In genomic region chr1:241639653-241640148, GRCh38 we compare ENCODE assay signal across 8 cellular contexts. TPM values are rescaled to one million over a fixed set of nuclear protein-coding genes. Genes with fewer than 3 reads are reported as not detected.
DNase-seq lines count a peak whose midpoint lies in the region; ATAC-seq and TF ChIP-seq lines count a peak whose summit lies in the region.

No MANE protein-coding gene starts in this region.

- no peaks in the 10 kb centered on the region for H3K27me3 ChIP-seq in BE2C
- no peaks in the 10 kb centered on the region for H3K27me3 ChIP-seq in PC-9 (ENCODE audit: insufficient read depth, low read depth)
- H3K27me3 ChIP-seq in adipocyte (replicated peaks; ENCODE audit: control insufficient read depth, insufficient read depth, low read length), result no peaks in the 10 kb centered on the region

- H3K9ac ChIP-seq in adipocyte (ENCODE audit: low read length), result peak overlapping the region; percentile 93

- peak overlapping the region; percentile 84 for H2AFZ ChIP-seq in PC-9

- CTCF ChIA-PET in PC-9 (lab: Charles Lee), result no interaction called here

- no peaks in the 10 kb centered on the region for H3K9me2 ChIP-seq in PC-9 (ENCODE audit: insufficient read depth)

- H3K27ac ChIP-seq in PC-9, result peak overlapping the region; percentile 68

- DNase-seq in BE2C (peak; percentile 34), PC-9 (no peak), adipocyte (ENCODE audit: low read depth) (peak; percentile 53), iris pigment epithelial cell (ENCODE audit: low read depth) (peak; percentile 53), NAMALWA (ENCODE audit: low spot score) (no peak)
- peak; percentile 3 for DNase-seq in stimulated activated CD4-positive, alpha-beta T cell treated with anti-CD3 and anti-CD28 coated beads, Interleukin-2, amount 100 ng/mL, for 4 hours (ENCODE audit: low read depth)

- peak overlapping the region; percentile 93 for H3K4me3 ChIP-seq in BE2C (ENCODE audit: low read depth, low read length)
- peak overlapping the region; percentile 78 for H3K4me3 ChIP-seq in PC-9
- H3K4me3 ChIP-seq in adipocyte (ENCODE audit: low read length), result peak overlapping the region; percentile 98

- intact Hi-C loops in PC-9 (cut with micrococcal nuclease; ENCODE audit: unreplicated experiment), result loop anchor here (1.0 to 2.0 kb wide), 3 partner anchors 68 to 365 kb away; no protein-coding TSS in a partner anchor

- TF ChIP-seq CTCF in BE2C (IDR thresholded peaks at IDR 0.05; ENCODE audit: low read depth, low read length) (no peak), PC-9 (conservative IDR thresholded peaks at IDR 0.05) (no peak)

- H3K9me3 ChIP-seq in BE2C (no peaks in the 10 kb centered on the region), PC-9 (ENCODE audit: insufficient read depth, low read depth) (peaks cover 3% of the 10 kb centered on the region; the same call in 1 of the 2 replicates), adipocyte (ENCODE audit: control insufficient read depth, low read length) (no peaks in the 10 kb centered on the region)

- peaks cover 48% of the 10 kb centered on the region for H3K79me2 ChIP-seq in PC-9 (ENCODE audit: low read depth)

- peak; percentile 46 for ATAC-seq in GM18873 (IDR thresholded peaks at IDR 0.05; ENCODE audit: low FRiP score, unreplicated experiment)
- peak; percentile 55 for ATAC-seq in HG03135 (IDR thresholded peaks at IDR 0.05; ENCODE audit: unreplicated experiment)

- POLR2A ChIA-PET in PC-9 (lab: Charles Lee; ENCODE audit: unreplicated experiment), result no interaction called here

- H3K4me1 ChIP-seq in BE2C, result no peaks in the 10 kb centered on the region
- H3K4me1 ChIP-seq in PC-9 (replicated peaks; ENCODE audit: insufficient read depth), result peaks cover 46% of the 10 kb centered on the region
- peaks cover 21% of the 10 kb centered on the region for H3K4me1 ChIP-seq in adipocyte (ENCODE audit: control insufficient read depth, insufficient read depth, low read length)

- H3F3A ChIP-seq in PC-9 (ENCODE audit: insufficient read depth, low read depth), result peaks cover 37% of the 10 kb centered on the region

- H4K20me1 ChIP-seq in PC-9 (ENCODE audit: insufficient read depth), result no peaks in the 10 kb centered on the region

- peak overlapping the region; percentile 100 for H3K4me2 ChIP-seq in PC-9

- no TSS peak for BruUV-seq in PC-9 (replicated peaks; lab: Mats Ljungman, UMichigan)

- H3K36me3 ChIP-seq in BE2C (peaks cover 8% of the 10 kb centered on the region), PC-9 (ENCODE audit: low read depth) (peaks cover 26% of the 10 kb centered on the region), adipocyte (ENCODE audit: control insufficient read depth, insufficient read depth, low read length, severe bottlenecking) (peaks cover 8% of the 10 kb centered on the region)

RNA-seq across cellular contexts. Expression of gene CHML, which starts 0.5 kb away (rescaled TPM):
- 6.9 TPM for polyA plus RNA-seq in BE2C (2012; ENCODE audit: insufficient read depth, insufficient read length, low read depth)
- 34.6 and 47.8 TPM in 2 replicates for total RNA-seq in PC-9 (2021)

RNA-seq across cellular contexts. Expression of gene OPN3, which starts 0.5 kb away (rescaled TPM):
- polyA plus RNA-seq in BE2C (2012; ENCODE audit: insufficient read depth, insufficient read length, low read depth), result 1.2 TPM
- 53.2 and 62.7 TPM in 2 replicates for total RNA-seq in PC-9 (2021)

RNA-seq across cellular contexts. Expression of gene WDR64, which starts 12.4 kb away (rescaled TPM):
- not detected for polyA plus RNA-seq in BE2C (2012; ENCODE audit: insufficient read depth, insufficient read length, low read depth)
- not detected in 2 replicates for total RNA-seq in PC-9 (2021)

Comparison
In these comparisons a context has a peak if more than half of its experiments do, and no peak if none do; other contexts are left out.
1. DNase-seq: peak in BE2C (single experiment), adipocyte (single experiment), iris pigment epithelial cell (single experiment) and stimulated activated CD4-positive, alpha-beta T cell treated with anti-CD3 and anti-CD28 coated beads, Interleukin-2, amount 100 ng/mL, for 4 hours (single experiment); none in PC-9 (0 of 2) and NAMALWA (single experiment).
2. Peak in every context shown above with its lines, with median percentiles within 50 percentile points of each other: H3K4me3 ChIP-seq.